Comparison of ENCODE assay signal across 12 cellular contexts in the genomic region with DNA sequence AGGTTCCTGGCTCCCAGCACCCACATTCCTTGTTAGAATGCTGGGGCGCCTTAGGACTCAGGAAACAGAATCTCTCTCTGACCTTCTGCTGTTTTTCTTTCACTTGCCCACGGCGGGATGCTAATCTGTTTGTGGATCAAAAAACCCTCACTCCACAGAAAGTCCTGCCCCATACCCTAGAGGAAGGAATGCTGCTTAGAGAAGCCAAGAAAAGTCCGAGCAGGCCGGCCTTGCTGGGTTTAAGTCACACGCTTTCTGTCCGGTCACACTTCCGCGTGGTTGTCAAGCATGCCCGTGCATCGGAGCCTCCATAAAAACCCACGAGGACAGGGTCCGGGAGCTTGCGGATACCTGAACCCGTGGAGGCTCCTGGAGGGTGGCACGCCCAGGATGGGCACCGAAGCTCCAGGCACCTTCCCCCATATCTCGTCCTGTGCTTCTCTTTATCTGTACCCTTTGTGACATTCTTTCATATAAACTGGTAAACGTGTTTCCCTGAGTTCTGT.
"Had no signal": no experiment of that assay in that cellular context is flagged by ENCODE, and none has a peak within 500 bp of the region (broad histone marks: within the 10 kb centered on the region; RNA-seq: fewer than 3 reads in every experiment).

No MANE protein-coding gene starts in this region.

- H3K4me1 ChIP-seq: testis had no signal

- H3K36me3 ChIP-seq: gastrocnemius medialis, stomach had no signal

- ATAC-seq: activated CD4-positive, CD25-positive, alpha-beta regulatory T cell treated with anti-CD3 and anti-CD28 coated beads, Interleukin-2, amount 50 U/mL, for 24 hours; natural killer cell had no signal

- H3K27ac ChIP-seq: skin epidermis, stomach, testis had no signal

- H3K9me3 ChIP-seq: gastrocnemius medialis, stomach, testis had no signal

- H3K27me3 ChIP-seq: gastrocnemius medialis, stomach, testis had no signal

- DNase-seq: activated CD4-positive, alpha-beta T cell treated with anti-CD3 and anti-CD28 coated beads, Interleukin-2, amount 50 U/mL, for 1 hour; activated CD8-positive, alpha-beta memory T cell treated with anti-CD3 and anti-CD28 coated beads for 24 hours; activated naive CD4-positive, alpha-beta T cell; dermis blood vessel endothelial cell; erythroblast; natural killer cell; retina; stomach; testis had no signal

- H3K4me3 ChIP-seq: skin epidermis, stomach, testis had no signal
